ENCODE assay signal across 22 cellular contexts in the genomic region with DNA sequence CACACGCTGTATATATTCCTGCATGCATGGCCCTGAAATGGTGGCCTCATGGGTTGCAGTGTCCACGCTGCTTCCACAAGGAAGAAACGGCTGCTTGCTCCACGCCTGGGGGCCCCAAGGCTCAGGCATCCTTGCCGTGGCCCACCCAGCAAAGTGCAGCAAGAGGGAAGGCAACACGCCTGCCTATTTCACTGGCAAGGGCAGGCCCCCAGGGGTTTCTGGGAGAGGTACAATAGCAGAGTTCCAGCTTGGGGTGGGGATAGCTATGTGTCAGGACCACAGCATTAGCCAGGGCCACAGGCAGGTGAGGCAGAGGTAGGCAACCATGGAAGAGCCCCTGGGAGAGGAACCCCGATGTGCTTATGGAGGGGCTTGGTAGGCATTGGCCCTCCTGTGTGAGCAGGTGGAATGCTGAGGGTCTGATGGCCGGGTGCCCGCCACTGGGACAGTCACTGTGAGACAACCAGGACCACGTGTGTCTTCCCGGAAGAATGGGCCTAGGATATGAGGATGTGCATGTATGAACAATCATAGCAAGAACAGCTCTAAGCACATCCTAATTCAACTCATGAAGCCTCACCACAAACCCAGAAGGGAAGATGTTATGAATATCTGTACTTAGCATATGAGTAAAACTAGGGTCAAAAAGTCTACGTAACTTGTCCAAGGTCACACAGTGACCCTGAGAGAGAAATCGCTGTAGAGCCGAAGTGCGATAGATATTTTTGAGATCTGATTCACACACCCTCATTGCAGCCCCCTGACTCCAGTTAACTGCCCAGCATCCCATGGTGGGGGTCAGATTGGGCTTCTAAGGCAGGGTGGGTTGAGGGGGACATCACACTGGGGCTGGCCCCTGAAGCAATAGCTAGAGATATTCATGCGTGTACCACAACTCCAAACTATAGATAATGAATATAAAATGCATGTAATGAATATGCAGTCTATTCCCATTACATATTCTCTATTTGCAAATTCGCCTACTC. TPM values are rescaled to one million over a fixed set of nuclear protein-coding genes. Genes with fewer than 3 reads are reported as not detected.
A peak's percentile ranks its signal among the peaks of the same experiment; 100 is the strongest.
DNase-seq lines count a peak whose midpoint lies in the region; ATAC-seq and TF ChIP-seq lines count a peak whose summit lies in the region.
"Had no signal": no experiment of that assay in that cellular context is flagged by ENCODE, and none has a peak within 500 bp of the region (broad histone marks: within the 10 kb centered on the region; RNA-seq: fewer than 3 reads in every experiment).

No MANE protein-coding gene starts in this region.

- no peaks in the 10 kb centered on the region for H3K36me3 Mint-ChIP-seq in neural progenitor cell
- no peaks in the 10 kb centered on the region for H3K36me3 Mint-ChIP-seq in type B pancreatic cell
- H3K36me3 Mint-ChIP-seq: stimulated activated naive B cell treated with anti-CD40 and anti-IgM and Interleukin-4, amounts not matched to agents 10 μg/mL and 1 μg/mL and 100 μg/mL, for 72 hours had no signal

- ATAC-seq in body of pancreas, result no peak

- H3K9me3 Mint-ChIP-seq in neural progenitor cell (no peaks in the 10 kb centered on the region), type B pancreatic cell (no peaks in the 10 kb centered on the region)
- H3K9me3 Mint-ChIP-seq: stimulated activated naive B cell treated with anti-CD40 and anti-IgM and Interleukin-4, amounts not matched to agents 10 μg/mL and 1 μg/mL and 100 μg/mL, for 72 hours had no signal

- H3K4me1 Mint-ChIP-seq in neural progenitor cell (peaks cover 43% of the 10 kb centered on the region), type B pancreatic cell (ENCODE audit: unreplicated experiment) (peaks cover 21% of the 10 kb centered on the region)

- no peaks in the 10 kb centered on the region for H3K27me3 ChIP-seq in body of pancreas
- no peaks in the 10 kb centered on the region for H3K27me3 ChIP-seq in neural progenitor cell
- H3K27me3 ChIP-seq in tibial artery, result peaks cover 0 to 36% of the 10 kb centered on the region in 2 donors
- H3K27me3 ChIP-seq: BLaER1 treated with 17β-estradiol and CSF1 and Interleukin-3, amounts not matched to agents 10 nM and 100 nM; neutrophil; upper lobe of right lung had no signal

- H3K9me3 ChIP-seq in body of pancreas, result no peaks in the 10 kb centered on the region
- H3K9me3 ChIP-seq in neural progenitor cell (ENCODE audit: low read depth), result no peaks in the 10 kb centered on the region
- no peaks in the 10 kb centered on the region for H3K9me3 ChIP-seq in tibial artery
- H3K9me3 ChIP-seq: adrenal gland; BLaER1 treated with 17β-estradiol and CSF1 and Interleukin-3, amounts not matched to agents 10 nM and 100 nM; neutrophil; upper lobe of right lung had no signal

- H3K4me3 Mint-ChIP-seq in neural progenitor cell (no peak overlapping the region), type B pancreatic cell (no peak overlapping the region)
- H3K4me3 Mint-ChIP-seq: stimulated activated naive B cell treated with anti-CD40 and anti-IgM and Interleukin-4, amounts not matched to agents 10 μg/mL and 1 μg/mL and 100 μg/mL, for 72 hours had no signal

- H3K4me1 ChIP-seq in body of pancreas, result peaks cover 11% of the 10 kb centered on the region
- peaks cover 15% of the 10 kb centered on the region for H3K4me1 ChIP-seq in neural progenitor cell
- H3K4me1 ChIP-seq in tibial artery, result peaks cover 0 to 8% (median 0%) of the 10 kb centered on the region in 4 donors
- H3K4me1 ChIP-seq: adrenal gland had no signal

- H3K27me3 Mint-ChIP-seq in neural progenitor cell (ENCODE audit: insufficient read depth, low read depth) (peaks cover 7% of the 10 kb centered on the region), type B pancreatic cell (peaks cover 3% of the 10 kb centered on the region)

- WGBS in body of pancreas, 2 donors, result 70 to 75% methylated on average over 12 to 17 of the region's 17 CpGs

- H3K27ac ChIP-seq in body of pancreas (peak overlapping the region in 3 of 4 donors; percentile 35 to 73 (median 67)), neural progenitor cell (no peak overlapping the region), tibial artery (no peak overlapping the region)
- H3K27ac ChIP-seq: adrenal gland; BLaER1 treated with 17β-estradiol and CSF1 and Interleukin-3, amounts not matched to agents 10 nM and 100 nM; upper lobe of right lung had no signal

- no peak overlapping the region for H3K9ac ChIP-seq in neural progenitor cell
- H3K9ac ChIP-seq: BLaER1 treated with 17β-estradiol and CSF1 and Interleukin-3, amounts not matched to agents 10 nM and 100 nM had no signal

- TF ChIP-seq POLR2A in body of pancreas (IDR thresholded peaks at IDR 0.05), result no peak

- intact Hi-C loops in body of pancreas (cut with DNase I), result no loop called here
- intact Hi-C loops in tibial artery (cut with DNase I; ENCODE audit: low total_unique reads), result loop anchor here (5.0 kb wide), 1 partner anchor 663 kb away; no protein-coding TSS in a partner anchor

- H3F3A ChIP-seq in neural progenitor cell (ENCODE audit: low read depth), result peaks cover 10% of the 10 kb centered on the region

- no peaks in the 10 kb centered on the region for H3K79me2 ChIP-seq in neural progenitor cell (ENCODE audit: low read depth)

- H4K20me1 ChIP-seq in neural progenitor cell (ENCODE audit: low read depth), result no peaks in the 10 kb centered on the region
- H4K20me1 ChIP-seq: BLaER1 treated with 17β-estradiol and CSF1 and Interleukin-3, amounts not matched to agents 10 nM and 100 nM had no signal

- no peak for TF ChIP-seq CTCF in body of pancreas (IDR thresholded peaks at IDR 0.05)
- TF ChIP-seq CTCF in neural progenitor cell (IDR thresholded peaks at IDR 0.05), result no peak
- no peak for TF ChIP-seq CTCF in type B pancreatic cell (conservative IDR thresholded peaks at IDR 0.05)
- TF ChIP-seq CTCF in tibial artery (IDR thresholded peaks at IDR 0.05), result no peak

- H3K4me2 ChIP-seq in neural progenitor cell, result no peak overlapping the region

- H3K4me3 ChIP-seq in body of pancreas (no peak overlapping the region), neural progenitor cell (no peak overlapping the region), tibial artery (no peak overlapping the region)
- H3K4me3 ChIP-seq: adrenal gland; BLaER1 treated with 17β-estradiol and CSF1 and Interleukin-3, amounts not matched to agents 10 nM and 100 nM; upper lobe of right lung had no signal

- peak overlapping the region; percentile 79 for H3K27ac Mint-ChIP-seq in neural progenitor cell
- no peak overlapping the region for H3K27ac Mint-ChIP-seq in type B pancreatic cell
- H3K27ac Mint-ChIP-seq: stimulated activated naive B cell treated with anti-CD40 and anti-IgM and Interleukin-4, amounts not matched to agents 10 μg/mL and 1 μg/mL and 100 μg/mL, for 72 hours had no signal

- peak; percentile 55 for DNase-seq in activated CD8-positive, alpha-beta memory T cell treated with anti-CD3 and anti-CD28 coated beads for 24 hours
- DNase-seq in activated CD8-positive, alpha-beta memory T cell treated with anti-CD3 and anti-CD28 coated beads, Interleukin-2, amount 50 U/mL, for 4 hours, result no peak
- no peak for DNase-seq in body of pancreas
- no peak for DNase-seq in neural progenitor cell (ENCODE audit: low spot score)
- DNase-seq in type B pancreatic cell (ENCODE audit: extremely low spot score, unreplicated experiment), result peak; percentile 27
- DNase-seq in ecto neural progenitor cell (ENCODE audit: low spot score), result no peak
- no peak for DNase-seq in MV-4-11 (lab: John Stamatoyannopoulos, UW)
- DNase-seq in tibial artery, result no peak
- DNase-seq: dermis blood vessel endothelial cell; midbrain; NCI-H1048; NCI-H2081 treated with DMSO at 0.1 percent for 48 hours; stimulated activated CD4-positive, alpha-beta T cell treated with anti-CD3 and anti-CD28 coated beads, Interleukin-15, amount 100 ng/mL, for 24 hours; stimulated activated naive B cell treated with anti-CD40 and anti-IgM and Interleukin-4, amounts not matched to agents 10 μg/mL and 1 μg/mL and 100 μg/mL, for 72 hours had no signal

- peak overlapping the region; percentile 93 for H2AFZ ChIP-seq in neural progenitor cell (replicated peaks)

- no peaks in the 10 kb centered on the region for H3K36me3 ChIP-seq in body of pancreas (replicated peaks in 1 of 2; ENCODE audit: insufficient read depth in 1 of 2, low read depth in 2 of 2)
- no peaks in the 10 kb centered on the region for H3K36me3 ChIP-seq in neural progenitor cell
- no peaks in the 10 kb centered on the region for H3K36me3 ChIP-seq in tibial artery
- H3K36me3 ChIP-seq: adrenal gland; BLaER1 treated with 17β-estradiol and CSF1 and Interleukin-3, amounts not matched to agents 10 nM and 100 nM; neutrophil; upper lobe of right lung had no signal

RNA-seq across cellular contexts. Expression of gene TFF2, which starts 11.8 kb away (rescaled TPM):
- total RNA-seq in body of pancreas (1 to 10 TPM; 1.3 to 9.3 TPM), neural progenitor cell (ENCODE audit: low replicate concordance) (not detected in 2 replicates), type B pancreatic cell (ENCODE audit: low replicate concordance) (5.2 and 11.3 TPM in 2 replicates)
- total RNA-seq: A673, adrenal gland, bronchial epithelial cell, dermis blood vessel endothelial cell, epithelial cell of proximal tubule, frontal cortex, upper lobe of right lung had no signal

RNA-seq across cellular contexts. Expression of gene TFF3, which starts 23.8 kb away (rescaled TPM):
- total RNA-seq in body of pancreas (10 to 100 TPM in 1 of 2 donors, 1 to 10 TPM in 1; 6.3 to 16.3 TPM), neural progenitor cell (ENCODE audit: low replicate concordance) (0.12 TPM in 1 of 2 replicates, not detected in the other), type B pancreatic cell (ENCODE audit: low replicate concordance) (31.5 and 183 TPM in 2 replicates)
- total RNA-seq: A673, frontal cortex had no signal

RNA-seq across cellular contexts. Expression of gene TFF1, which starts 27.3 kb away (rescaled TPM):
- total RNA-seq in body of pancreas (10 to 100 TPM in 1 of 2 donors, 1 to 10 TPM in 1; 3.0 to 66.4 TPM), neural progenitor cell (ENCODE audit: low replicate concordance) (not detected in 2 replicates), type B pancreatic cell (ENCODE audit: low replicate concordance) (42.6 and 136 TPM in 2 replicates)
- total RNA-seq: A673, bronchial epithelial cell, dermis blood vessel endothelial cell, epithelial cell of proximal tubule, frontal cortex, upper lobe of right lung had no signal

RNA-seq across cellular contexts. Expression of gene TMPRSS3, which starts 56.8 kb away (rescaled TPM):
- total RNA-seq in body of pancreas, result 10 to 100 TPM; 12.5 to 12.7 TPM
- not detected in 2 replicates for total RNA-seq in neural progenitor cell (ENCODE audit: low replicate concordance)
- total RNA-seq in type B pancreatic cell (ENCODE audit: low replicate concordance), result 0.74 and 1.3 TPM in 2 replicates
- total RNA-seq: A673, dermis blood vessel endothelial cell, frontal cortex had no signal

Comparison
In these comparisons a context has a peak if more than half of its experiments do, and no peak if none do; other contexts are left out.
1. DNase-seq: peak in activated CD8-positive, alpha-beta memory T cell treated with anti-CD3 and anti-CD28 coated beads for 24 hours (single experiment) and type B pancreatic cell (single experiment); none in activated CD8-positive, alpha-beta memory T cell treated with anti-CD3 and anti-CD28 coated beads, Interleukin-2, amount 50 U/mL, for 4 hours (single experiment), body of pancreas (0 of 4), neural progenitor cell (single experiment), ecto neural progenitor cell (single experiment), MV-4-11 (single experiment) and tibial artery (0 of 2).
2. H3K27ac ChIP-seq: peak in body of pancreas (3 of 4); none in neural progenitor cell (single experiment) and tibial artery (0 of 2).